In genomic region chr19:46529622-46530451, GRCh38 we compare ENCODE assay signal across 9 cellular contexts. TPM values are rescaled to one million over a fixed set of nuclear protein-coding genes. Genes with fewer than 3 reads are reported as not detected.
DNase-seq lines count a peak whose midpoint lies in the region; ATAC-seq and TF ChIP-seq lines count a peak whose summit lies in the region.
"Had no signal": no experiment of that assay in that cellular context is flagged by ENCODE, and none has a peak within 500 bp of the region (broad histone marks: within the 10 kb centered on the region; RNA-seq: fewer than 3 reads in every experiment).

No MANE protein-coding gene starts in this region.

- no peaks in the 10 kb centered on the region for H3K9me2 ChIP-seq in hepatocyte (replicated peaks; ENCODE audit: insufficient read depth)

- H3K4me2 ChIP-seq in hepatocyte: no peak overlapping the region

- no peaks in the 10 kb centered on the region for H4K20me1 ChIP-seq in hepatocyte (ENCODE audit: insufficient read depth, poor library complexity, severe bottlenecking)

- no peak overlapping the region for H3K27ac ChIP-seq in hepatocyte
- H3K27ac ChIP-seq: skin epidermis had no signal

- H3K4me3 ChIP-seq in NB4 (ENCODE audit: low read depth, low read length) (no peak overlapping the region), hepatocyte (no peak overlapping the region)
- H3K4me3 ChIP-seq: skin epidermis had no signal

- H3K27me3 ChIP-seq in hepatocyte: no peaks in the 10 kb centered on the region

- ATAC-seq in HG02840 (IDR thresholded peaks at IDR 0.05; ENCODE audit: low FRiP score, unreplicated experiment) (no peak), GM21825 (IDR thresholded peaks at IDR 0.05; ENCODE audit: unreplicated experiment) (no peak)

- no peaks in the 10 kb centered on the region for H3K9me3 ChIP-seq in hepatocyte (ENCODE audit: low read depth)

- H2AFZ ChIP-seq in hepatocyte: no peak overlapping the region

- TF ChIP-seq CTCF in NB4 (IDR thresholded peaks at IDR 0.05; ENCODE audit: low read depth, low read length) (peak; percentile 99), hepatocyte (IDR thresholded peaks at IDR 0.05; ENCODE audit: poor library complexity) (peak; percentile 95)

- no peaks in the 10 kb centered on the region for H3K79me2 ChIP-seq in hepatocyte

- no peaks in the 10 kb centered on the region for H3K36me3 ChIP-seq in hepatocyte (replicated peaks; ENCODE audit: insufficient read depth, low read depth)

- WGBS in hepatocyte (ENCODE audit: low lambda C conversion rate, missing lambda C conversion rate): 21% methylated on average over 13 of the region's 13 CpGs

- DNase-seq in GM04504 (ENCODE audit: low read depth) (peak; percentile 35), NB4 (ENCODE audit: low read depth) (peak; percentile 90), T-helper 9 cell (peak; percentile 77), anterior cingulate cortex (lab: John Stamatoyannopoulos, UW) (peak in 51 of 58 donors; percentile 9 to 86 (median 44)), hepatocyte (ENCODE audit: low spot score) (peak; percentile 62)
- DNase-seq in stimulated activated CD4-positive, alpha-beta T cell treated with anti-CD3 and anti-CD28 coated beads, Interleukin-12 subunit alpha, Interleukin-12 subunit beta, amount 100 ng/mL, for 4 hours: peak; percentile 72

- TF ChIP-seq POLR2A in NB4 (IDR thresholded peaks at IDR 0.05; ENCODE audit: extremely low read depth, insufficient read length): no peak

- no peaks in the 10 kb centered on the region for H3K4me1 ChIP-seq in hepatocyte (ENCODE audit: insufficient read depth)

RNA-seq across cellular contexts. Expression of gene PNMA8B, which starts 34.2 kb away (rescaled TPM):
- total RNA-seq in hepatocyte: 0.32 and 1.0 TPM in 2 replicates
- 0.50 and 0.57 TPM in 2 replicates for polyA plus RNA-seq in hepatocyte

RNA-seq across cellular contexts. Expression of gene PNMA8A, which starts 58.5 kb away (rescaled TPM):
- total RNA-seq in hepatocyte: 11.2 and 11.4 TPM in 2 replicates
- polyA plus RNA-seq in hepatocyte: 5.5 and 6.4 TPM in 2 replicates

Comparison
In these comparisons a context has a peak if more than half of its experiments do, and no peak if none do; other contexts are left out.
1. DNase-seq: peak in every context shown above with its lines; median percentile 90 in NB4; 77 in T-helper 9 cell; 72 in stimulated activated CD4-positive, alpha-beta T cell treated with anti-CD3 and anti-CD28 coated beads, Interleukin-12 subunit alpha, Interleukin-12 subunit beta, amount 100 ng/mL, for 4 hours; 62 in hepatocyte; 44 in anterior cingulate cortex; 35 in GM04504.